ENCODE assay signal across 2 cellular contexts in genomic region chr5:139306197-139306596, GRCh38.
TF ChIP-seq lines count a peak whose summit lies in the region.

No MANE protein-coding gene starts in this region.

TF ChIP-seq in H1, 55 proteins besides CTCF, POLR2A, EP300 and RAD21:
- TF ChIP-seq ASH2L (IDR thresholded peaks at IDR 0.05; ENCODE audit: low read length) = no peak
- no peak for TF ChIP-seq RBBP5 (IDR thresholded peaks at IDR 0.05; ENCODE audit: borderline replicate concordance, low read depth, low read length)
- no peak for TF ChIP-seq YY1 (IDR thresholded peaks at IDR 0.05; ENCODE audit: low read depth, low read length)
- TF ChIP-seq, protein P1, sequence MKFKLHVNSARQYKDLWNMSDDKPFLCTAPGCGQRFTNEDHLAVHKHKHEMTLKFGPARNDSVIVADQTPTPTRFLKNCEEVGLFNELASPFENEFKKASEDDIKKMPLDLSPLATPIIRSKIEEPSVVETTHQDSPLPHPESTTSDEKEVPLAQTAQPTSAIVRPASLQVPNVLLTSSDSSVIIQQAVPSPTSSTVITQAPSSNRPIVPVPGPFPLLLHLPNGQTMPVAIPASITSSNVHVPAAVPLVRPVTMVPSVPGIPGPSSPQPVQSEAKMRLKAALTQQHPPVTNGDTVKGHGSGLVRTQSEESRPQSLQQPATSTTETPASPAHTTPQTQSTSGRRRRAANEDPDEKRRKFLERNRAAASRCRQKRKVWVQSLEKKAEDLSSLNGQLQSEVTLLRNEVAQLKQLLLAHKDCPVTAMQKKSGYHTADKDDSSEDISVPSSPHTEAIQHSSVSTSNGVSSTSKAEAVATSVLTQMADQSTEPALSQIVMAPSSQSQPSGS (IDR thresholded peaks at IDR 0.05; ENCODE audit: low read length) = no peak
- TF ChIP-seq HDAC2 (IDR thresholded peaks at IDR 0.05; ENCODE audit: borderline replicate concordance in 1 of 2, low read depth in 2 of 2, low read length in 2 of 2) = no peak
- TF ChIP-seq ATF3 (IDR thresholded peaks at IDR 0.05; ENCODE audit: insufficient read depth, low read depth, low read length) = no peak
- TF ChIP-seq CEBPB (IDR thresholded peaks at IDR 0.05; ENCODE audit: low read depth, low read length) = no peak
- no peak for TF ChIP-seq NANOG (IDR thresholded peaks at IDR 0.05; ENCODE audit: insufficient read depth, low read depth, low read length, poor library complexity, severe bottlenecking)
- TF ChIP-seq RXRA (IDR thresholded peaks at IDR 0.05; ENCODE audit: insufficient read depth, low read depth, low read length) = no peak
- TF ChIP-seq SIN3A (conservative IDR thresholded peaks at IDR 0.05 in 1 of 2, IDR thresholded peaks at IDR 0.05 in 1 of 2; ENCODE audit: low read depth in 1 of 2, low read length in 2 of 2) = no peak
- no peak for TF ChIP-seq SAP30 (IDR thresholded peaks at IDR 0.05; ENCODE audit: insufficient read depth, insufficient replicate concordance, low read length)
- no peak for TF ChIP-seq KDM5A (IDR thresholded peaks at IDR 0.05; ENCODE audit: low read length)
- TF ChIP-seq POU5F1 (IDR thresholded peaks at IDR 0.05; ENCODE audit: low read depth, low read length) = no peak
- no peak for TF ChIP-seq GTF2F1 (IDR thresholded peaks at IDR 0.05; ENCODE audit: borderline replicate concordance, low read depth, low read length)
- TF ChIP-seq TAF1 (IDR thresholded peaks at IDR 0.05; ENCODE audit: low read depth, low read length) = no peak
- TF ChIP-seq TCF12 (IDR thresholded peaks at IDR 0.05; ENCODE audit: low read depth, low read length) = no peak
- TF ChIP-seq TEAD4 (IDR thresholded peaks at IDR 0.05; ENCODE audit: low read depth, low read length) = no peak
- TF ChIP-seq RFX5 (IDR thresholded peaks at IDR 0.05; ENCODE audit: borderline replicate concordance, low read depth, low read length) = no peak
- TF ChIP-seq SRF (IDR thresholded peaks at IDR 0.05; ENCODE audit: low read depth, low read length) = no peak
- no peak for TF ChIP-seq SUZ12 (IDR thresholded peaks at IDR 0.05; ENCODE audit: low read length)

TF ChIP-seq in HEK293T, 16 proteins besides CTCF, POLR2A, EP300 and RAD21:
- TF ChIP-seq BHLHE40 (IDR thresholded peaks at IDR 0.05; ENCODE audit: borderline replicate concordance) (no peak), NFRKB (IDR thresholded peaks at IDR 0.05) (no peak), TARDBP (IDR thresholded peaks at IDR 0.05) (no peak), L3MBTL2 (conservative IDR thresholded peaks at IDR 0.05) (no peak), FOXK2 (IDR thresholded peaks at IDR 0.05) (no peak), ARNT (IDR thresholded peaks at IDR 0.05) (no peak), ELF4 (IDR thresholded peaks at IDR 0.05) (no peak), HDGF (IDR thresholded peaks at IDR 0.05; ENCODE audit: borderline replicate concordance) (no peak), PKNOX1 (IDR thresholded peaks at IDR 0.05) (no peak), LEF1 (IDR thresholded peaks at IDR 0.05; ENCODE audit: borderline replicate concordance) (no peak)
